In the genomic region with DNA sequence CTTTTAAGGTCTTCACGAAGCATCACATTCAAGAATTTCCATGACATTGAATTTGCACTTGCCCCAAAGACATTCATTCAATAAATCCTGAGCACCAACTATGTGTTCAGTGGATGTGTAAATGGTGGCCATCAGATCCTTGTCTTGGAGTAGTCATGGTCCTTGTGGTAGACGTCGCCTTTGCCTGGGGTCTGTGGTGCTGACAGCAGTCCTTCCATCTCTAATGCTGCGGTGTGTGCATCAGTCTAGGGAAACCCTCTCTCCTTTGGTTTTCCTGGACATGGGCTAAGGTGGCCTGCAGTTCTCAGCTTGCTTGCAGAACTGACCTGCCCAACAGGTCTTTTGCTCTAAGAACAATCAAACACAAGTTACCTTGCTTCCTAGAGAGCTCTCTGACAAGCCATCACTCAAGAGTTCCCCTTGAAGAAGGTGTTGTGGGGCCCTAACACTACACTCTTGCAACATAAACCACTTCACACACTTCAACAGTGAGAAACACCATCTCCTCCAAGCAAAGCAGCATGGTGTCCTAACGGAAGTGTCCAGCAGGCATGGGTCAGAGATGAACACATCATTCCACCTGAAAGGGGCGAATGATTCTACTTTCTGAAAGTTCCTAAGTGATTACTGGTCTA, we compare ENCODE assay signal across 20 cellular contexts.
"Had no signal": no experiment of that assay in that cellular context is flagged by ENCODE, and none has a peak within 500 bp of the region (broad histone marks: within the 10 kb centered on the region; RNA-seq: fewer than 3 reads in every experiment).

No MANE protein-coding gene starts in this region.

- H3K27ac Mint-ChIP-seq: activated B cell treated with CpG ODN at 0.5 μM for 24 hours; activated CD8-positive, alpha-beta T cell treated with anti-CD3 and anti-CD28 coated beads, Interleukin-2, amount 10 ng/mL, durations not matched to agents 7 days and 5 days; activated naive CD4-positive, alpha-beta T cell treated with anti-CD3 and anti-CD28 coated beads for 36 hours; activated naive CD8-positive, alpha-beta T cell treated with anti-CD3 and anti-CD28 coated beads for 36 hours; naive thymus-derived CD8-positive, alpha-beta T cell; T-helper 2 cell treated with Interferon-gamma antibody and Interleukin-4, amounts not matched to agents 5 μg/mL and 100 μg/mL, for 36 hours had no signal

- H3K27ac ChIP-seq: adrenal gland, body of pancreas, neural progenitor cell, thyroid gland had no signal

- H3K4me1 Mint-ChIP-seq: activated B cell treated with CpG ODN at 0.5 μM for 24 hours; activated naive CD8-positive, alpha-beta T cell treated with anti-CD3 and anti-CD28 coated beads for 36 hours had no signal

- H3K9me3 Mint-ChIP-seq: activated B cell treated with CpG ODN at 0.5 μM for 24 hours; activated naive CD4-positive, alpha-beta T cell treated with anti-CD3 and anti-CD28 coated beads for 36 hours; activated naive CD8-positive, alpha-beta T cell treated with anti-CD3 and anti-CD28 coated beads for 36 hours; naive thymus-derived CD8-positive, alpha-beta T cell; neural progenitor cell; T-helper 2 cell treated with Interferon-gamma antibody and Interleukin-4, amounts not matched to agents 5 μg/mL and 100 μg/mL, for 36 hours had no signal

- H3K4me1 ChIP-seq: adrenal gland, body of pancreas, thyroid gland had no signal

- H3K4me3 Mint-ChIP-seq: activated B cell treated with CpG ODN at 0.5 μM for 24 hours; activated CD8-positive, alpha-beta T cell treated with anti-CD3 and anti-CD28 coated beads, Interleukin-2, amount 10 ng/mL, durations not matched to agents 7 days and 5 days; activated naive CD4-positive, alpha-beta T cell treated with anti-CD3 and anti-CD28 coated beads for 36 hours; activated naive CD8-positive, alpha-beta T cell treated with anti-CD3 and anti-CD28 coated beads for 36 hours; naive thymus-derived CD8-positive, alpha-beta T cell; neural progenitor cell; T-helper 2 cell treated with Interferon-gamma antibody and Interleukin-4, amounts not matched to agents 5 μg/mL and 100 μg/mL, for 36 hours had no signal

- H3K9me3 ChIP-seq: adrenal gland, body of pancreas, thyroid gland had no signal

- H3K4me3 ChIP-seq: adrenal gland, body of pancreas, neural progenitor cell, thyroid gland had no signal

- DNase-seq: activated B cell treated with CpG ODN at 0.5 μM for 24 hours; activated CD8-positive, alpha-beta T cell treated with anti-CD3 and anti-CD28 coated beads, Interleukin-2, amount 10 ng/mL, durations not matched to agents 7 days and 5 days; activated effector memory CD4-positive, alpha-beta T cell treated with anti-CD3 and anti-CD28 coated beads, Interleukin-2, amount 50 U/mL, for 16 hours; activated naive CD4-positive, alpha-beta T cell treated with anti-CD3 and anti-CD28 coated beads for 36 hours; activated naive CD8-positive, alpha-beta T cell treated with anti-CD3 and anti-CD28 coated beads for 36 hours; body of pancreas; caudate nucleus; effector memory CD4-positive, alpha-beta T cell; midbrain; naive thymus-derived CD8-positive, alpha-beta T cell; occipital lobe; right cardiac atrium; stimulated activated CD4-positive, alpha-beta T cell treated with anti-CD3 and anti-CD28 coated beads, Interleukin-2, amount 100 ng/mL, for 48 hours; stimulated activated naive CD8-positive, alpha-beta T cell treated with anti-CD3 and anti-CD28 coated beads, Interleukin-15, Interleukin-2, amounts not matched to agents 100 U/mL and 50 U/mL, for 24 hours; substantia nigra; T-helper 1 cell; thyroid gland had no signal

- H3K36me3 Mint-ChIP-seq: activated naive CD8-positive, alpha-beta T cell treated with anti-CD3 and anti-CD28 coated beads for 36 hours; naive thymus-derived CD8-positive, alpha-beta T cell; neural progenitor cell had no signal

- ATAC-seq: activated CD8-positive, alpha-beta T cell treated with anti-CD3 and anti-CD28 coated beads, Interleukin-2, amount 10 ng/mL, durations not matched to agents 7 days and 5 days; body of pancreas; naive thymus-derived CD8-positive, alpha-beta T cell; right cardiac atrium; stimulated activated naive CD8-positive, alpha-beta T cell treated with anti-CD3 and anti-CD28 coated beads, Interleukin-15, Interleukin-2, amounts not matched to agents 100 U/mL and 50 U/mL, for 24 hours had no signal

- H3K36me3 ChIP-seq: adrenal gland, neural progenitor cell, thyroid gland had no signal

- H3K27me3 ChIP-seq: adrenal gland, body of pancreas, neural progenitor cell, thyroid gland had no signal
